ENCODE assay signal across 8 cellular contexts in genomic region chr2:54454922-54455583, GRCh38. TPM values are rescaled to one million over a fixed set of nuclear protein-coding genes. Genes with fewer than 3 reads are reported as not detected.
DNase-seq lines count a peak whose midpoint lies in the region; ATAC-seq and TF ChIP-seq lines count a peak whose summit lies in the region.

No MANE protein-coding gene starts in this region.

- H3K9me3 Mint-ChIP-seq in endodermal cell, result no peaks in the 10 kb centered on the region
- H3K9me3 Mint-ChIP-seq in naive thymus-derived CD8-positive, alpha-beta T cell, result peaks cover 0 to 3% (median 0%) of the 10 kb centered on the region in 9 donors

- no peak for TF ChIP-seq POLR2A in Peyer's patch (IDR thresholded peaks at IDR 0.05)

- peak overlapping the region; percentile 86 for H3K27ac Mint-ChIP-seq in endodermal cell
- no peak overlapping the region for H3K27ac Mint-ChIP-seq in naive thymus-derived CD8-positive, alpha-beta T cell

- H3K27ac ChIP-seq in Peyer's patch (peak overlapping the region; percentile 69 to 88 (median 80)), endodermal cell (ENCODE audit: low read depth, low read length) (peak overlapping the region; percentile 87)

- H3K4me1 ChIP-seq in Peyer's patch (peaks cover 0 to 23% (median 10%) of the 10 kb centered on the region in 4 donors), endodermal cell (ENCODE audit: control insufficient read depth, insufficient read depth, low read length) (peaks cover 7% of the 10 kb centered on the region)

- no peaks in the 10 kb centered on the region for H3K27me3 ChIP-seq in Peyer's patch
- H3K27me3 ChIP-seq in endodermal cell (ENCODE audit: control insufficient read depth, insufficient read depth, low read length, poor library complexity, severe bottlenecking), result peaks cover 6% of the 10 kb centered on the region

- DNase-seq in DMS53 (lab: John Stamatoyannopoulos, UW) (peak; percentile 65), Peyer's patch (no peak), endodermal cell (no peak), GM13977 (ENCODE audit: low spot score) (no peak), NCI-H2196 (lab: John Stamatoyannopoulos, UW; ENCODE audit: unreplicated experiment) (no peak)
- DNase-seq in naive thymus-derived CD8-positive, alpha-beta T cell, result peak in 1 of 10 donors; percentile 1
- DNase-seq in activated CD8-positive, alpha-beta memory T cell treated with anti-CD3 and anti-CD28 coated beads, Interleukin-2, amount 50 U/mL, for 48 hours, result no peak

- H3K4me3 ChIP-seq in Peyer's patch (peak overlapping the region; percentile 47 to 78 (median 69)), endodermal cell (ENCODE audit: low read length) (peak overlapping the region; percentile 95)

- no peaks in the 10 kb centered on the region for H3K36me3 Mint-ChIP-seq in endodermal cell (ENCODE audit: low read depth)
- no peaks in the 10 kb centered on the region for H3K36me3 Mint-ChIP-seq in naive thymus-derived CD8-positive, alpha-beta T cell

- no peak for TF ChIP-seq CTCF in Peyer's patch (IDR thresholded peaks at IDR 0.05)
- no peak for TF ChIP-seq CTCF in endodermal cell (conservative IDR thresholded peaks at IDR 0.05)
- no peak for TF ChIP-seq CTCF in GM13977 (IDR thresholded peaks at IDR 0.05; ENCODE audit: extremely low read depth, insufficient read depth, missing control alignments)

- H3K36me3 ChIP-seq in Peyer's patch (no peaks in the 10 kb centered on the region), endodermal cell (ENCODE audit: control insufficient read depth, insufficient read depth, low read length) (no peaks in the 10 kb centered on the region)

- H3K4me1 Mint-ChIP-seq in endodermal cell, result peaks cover 19% of the 10 kb centered on the region
- peaks cover 9 to 24% (median 20%) of the 10 kb centered on the region in 4 donors for H3K4me1 Mint-ChIP-seq in naive thymus-derived CD8-positive, alpha-beta T cell

- no peak for ATAC-seq in naive thymus-derived CD8-positive, alpha-beta T cell
- ATAC-seq in HG03521 (IDR thresholded peaks at IDR 0.05; ENCODE audit: unreplicated experiment), result no peak

- H3K9me3 ChIP-seq in Peyer's patch (no peaks in the 10 kb centered on the region), endodermal cell (ENCODE audit: control insufficient read depth, low read length) (no peaks in the 10 kb centered on the region)

- H3K27me3 Mint-ChIP-seq in endodermal cell (ENCODE audit: insufficient read depth), result peaks cover 20% of the 10 kb centered on the region
- H3K27me3 Mint-ChIP-seq in naive thymus-derived CD8-positive, alpha-beta T cell, result peaks cover 32 to 52% (median 39%) of the 10 kb centered on the region in 5 donors

- WGBS in endodermal cell (ENCODE audit: insufficient coverage in 1 of 2, insufficient read length in 1 of 2), 2 experiments, result 10 to 11% methylated on average over 16 to 22 of the region's 22 CpGs

- in situ Hi-C loops in GM13977 (cut with MboI; ENCODE audit: low pct_unique_long_range_greater_than_20kb, low sequenced_read_pairs, unreplicated experiment), result no loop called here

- H3K4me3 Mint-ChIP-seq in endodermal cell, result peak overlapping the region; percentile 82
- H3K4me3 Mint-ChIP-seq in naive thymus-derived CD8-positive, alpha-beta T cell, result peak overlapping the region; percentile 62 to 90 (median 76)

- peak overlapping the region; percentile 50 for H3K9ac ChIP-seq in endodermal cell (ENCODE audit: extremely low read depth, low read length, poor library complexity, severe bottlenecking)

- POLR2A ChIA-PET in naive thymus-derived CD8-positive, alpha-beta T cell (lab: Charles Lee), result no interaction called here

RNA-seq across cellular contexts. Expression of gene SPTBN1, which starts 1.1 kb away (rescaled TPM):
- 100 to 1,000 TPM; 171 to 293 (median 247) TPM for total RNA-seq in Peyer's patch
- total RNA-seq in endodermal cell, result 100 to 1,000 TPM; 179 to 194 TPM
- 72.6 TPM for polyA plus RNA-seq in endodermal cell (2013, experiment 1 of 2)
- polyA plus RNA-seq in endodermal cell (2013, experiment 2 of 2), result 73.2 TPM
- total RNA-seq in naive thymus-derived CD8-positive, alpha-beta T cell, result 100 to 1,000 TPM; 177 to 190 TPM
- polyA plus RNA-seq in naive thymus-derived CD8-positive, alpha-beta T cell, result 10 to 100 TPM; 15.9 to 80.4 (median 42.8) TPM
